Comparison of ENCODE assay signal across 8 cellular contexts in genomic region chr2:38315707-38316333, GRCh38.
DNase-seq lines count a peak whose midpoint lies in the region; ATAC-seq and TF ChIP-seq lines count a peak whose summit lies in the region.

No MANE protein-coding gene starts in this region.

- no peaks in the 10 kb centered on the region for H3K9me3 ChIP-seq in thyroid gland

- 41 to 56% methylated on average over 2 of the region's 2 CpGs for WGBS in thyroid gland, 2 donors

- H3K27me3 ChIP-seq in thyroid gland, result no peaks in the 10 kb centered on the region

- peak; percentile 32 for DNase-seq in COLO829 (ENCODE audit: low spot score)
- peak; percentile 26 for DNase-seq in H4 (ENCODE audit: low spot score)
- peak; percentile 68 for DNase-seq in NCI-H82 (lab: John Stamatoyannopoulos, UW)
- peak; percentile 68 for DNase-seq in cerebellar cortex (ENCODE audit: low spot score)
- no peak for DNase-seq in left lobe of liver (ENCODE audit: low spot score)
- DNase-seq in thyroid gland, result no peak

- ATAC-seq in left lobe of liver (peak; percentile 86), GM21360 (IDR thresholded peaks at IDR 0.05; ENCODE audit: unreplicated experiment) (no peak), HG02588 (IDR thresholded peaks at IDR 0.05; ENCODE audit: unreplicated experiment) (no peak)

- H3K27ac ChIP-seq in thyroid gland, result peak overlapping the region in 2 of 3 donors; percentile 64 to 79

- TF ChIP-seq CTCF in thyroid gland (IDR thresholded peaks at IDR 0.05), result peak; percentile 41 to 87 (median 76)

- TF ChIP-seq POLR2A in thyroid gland (IDR thresholded peaks at IDR 0.05), result no peak

- peaks cover 29% of the 10 kb centered on the region in 2 donors for H3K36me3 ChIP-seq in thyroid gland

- intact Hi-C loops in thyroid gland (cut with DNase I), result loop anchor here (10.0 kb wide), 1 partner anchor 189 kb away; no protein-coding TSS in a partner anchor

- no peak overlapping the region for H3K4me3 ChIP-seq in thyroid gland (replicated peaks in 1 of 3)

- H3K4me1 ChIP-seq in thyroid gland, result peaks cover 27 to 33% of the 10 kb centered on the region in 2 donors

Comparison
In these comparisons a context has a peak if more than half of its experiments do, and no peak if none do; other contexts are left out.
1. DNase-seq: peak in COLO829 (single experiment), H4 (single experiment), NCI-H82 (single experiment) and cerebellar cortex (single experiment); none in left lobe of liver (single experiment) and thyroid gland (0 of 2).